Comparison of ENCODE assay signal across 15 cellular contexts in genomic region chr3:69240651-69241578, GRCh38.
DNase-seq lines count a peak whose midpoint lies in the region; ATAC-seq and TF ChIP-seq lines count a peak whose summit lies in the region.
"Had no signal": no experiment of that assay in that cellular context is flagged by ENCODE, and none has a peak within 500 bp of the region (broad histone marks: within the 10 kb centered on the region; RNA-seq: fewer than 3 reads in every experiment).

No MANE protein-coding gene starts in this region.

- no peak overlapping the region for H4K5ac ChIP-seq in mesendoderm (ENCODE audit: low read length)

- no peak overlapping the region for H3K27ac Mint-ChIP-seq in T-helper 2 cell treated with Interferon-gamma antibody and Interleukin-4, amounts not matched to agents 5 μg/mL and 100 μg/mL, for 36 hours
- H3K27ac Mint-ChIP-seq: activated naive CD8-positive, alpha-beta T cell treated with anti-CD3 and anti-CD28 coated beads for 36 hours; IgD-negative memory B cell had no signal

- H3K9me3 Mint-ChIP-seq in T-helper 2 cell treated with Interferon-gamma antibody and Interleukin-4, amounts not matched to agents 5 μg/mL and 100 μg/mL, for 36 hours = no peaks in the 10 kb centered on the region
- H3K9me3 Mint-ChIP-seq: activated naive CD8-positive, alpha-beta T cell treated with anti-CD3 and anti-CD28 coated beads for 36 hours had no signal

- no peaks in the 10 kb centered on the region for H3K27me3 Mint-ChIP-seq in T-helper 2 cell treated with Interferon-gamma antibody and Interleukin-4, amounts not matched to agents 5 μg/mL and 100 μg/mL, for 36 hours (ENCODE audit: low read depth)
- H3K27me3 Mint-ChIP-seq: activated naive CD8-positive, alpha-beta T cell treated with anti-CD3 and anti-CD28 coated beads for 36 hours; IgD-negative memory B cell had no signal

- H3K9ac ChIP-seq in mesendoderm (ENCODE audit: low read length) = no peak overlapping the region
- H3K9ac ChIP-seq: BLaER1 treated with 17β-estradiol and CSF1 and Interleukin-3, amounts not matched to agents 10 nM and 100 nM had no signal

- H2BK5ac ChIP-seq in mesendoderm (ENCODE audit: low read length) = peak overlapping the region; percentile 38

- no peak overlapping the region for H3K4me3 Mint-ChIP-seq in T-helper 2 cell treated with Interferon-gamma antibody and Interleukin-4, amounts not matched to agents 5 μg/mL and 100 μg/mL, for 36 hours
- H3K4me3 Mint-ChIP-seq: activated naive CD8-positive, alpha-beta T cell treated with anti-CD3 and anti-CD28 coated beads for 36 hours; IgD-negative memory B cell had no signal

- TF ChIP-seq CTCF in osteoblast (IDR thresholded peaks at IDR 0.05; ENCODE audit: extremely low read depth, low read depth, low read length) = no peak

- no peak overlapping the region for H3K23ac ChIP-seq in mesendoderm (ENCODE audit: low read length)

- no peaks in the 10 kb centered on the region for H3K36me3 Mint-ChIP-seq in T-helper 2 cell treated with Interferon-gamma antibody and Interleukin-4, amounts not matched to agents 5 μg/mL and 100 μg/mL, for 36 hours (ENCODE audit: low read depth)
- H3K36me3 Mint-ChIP-seq: activated naive CD8-positive, alpha-beta T cell treated with anti-CD3 and anti-CD28 coated beads for 36 hours; IgD-negative memory B cell had no signal

- H3K27me3 ChIP-seq in mesendoderm (ENCODE audit: insufficient read depth, low read length, poor library complexity) (no peaks in the 10 kb centered on the region), osteoblast (ENCODE audit: insufficient read depth, low read length) (peaks cover 29% of the 10 kb centered on the region)
- H3K27me3 ChIP-seq: BLaER1 treated with 17β-estradiol and CSF1 and Interleukin-3, amounts not matched to agents 10 nM and 100 nM had no signal

- no peak overlapping the region for H2AK5ac ChIP-seq in mesendoderm (ENCODE audit: low read length)

- H3K4me2 ChIP-seq in mesendoderm (ENCODE audit: low read length) = no peak overlapping the region
- H3K4me2 ChIP-seq in osteoblast (ENCODE audit: insufficient read depth, low read length) = no peak overlapping the region
- H3K4me2 ChIP-seq: BLaER1 treated with 17β-estradiol and CSF1 and Interleukin-3, amounts not matched to agents 10 nM and 100 nM had no signal

- DNase-seq in UCSD-AML1 (lab: John Stamatoyannopoulos, UW; ENCODE audit: unreplicated experiment) (peak; percentile 18), mesendoderm (peak; percentile 91), osteoblast (ENCODE audit: insufficient read length, low spot score, missing footprints) (no peak)
- no peak for DNase-seq in activated naive CD4-positive, alpha-beta T cell (lab: John Stamatoyannopoulos, UW)
- DNase-seq in T-helper 2 cell treated with Interferon-gamma antibody and Interleukin-4, amounts not matched to agents 5 μg/mL and 100 μg/mL, for 36 hours (ENCODE audit: low spot score) = no peak
- DNase-seq: activated CD4-positive, alpha-beta T cell treated with anti-CD3 and anti-CD28 coated beads for 48 hours; activated naive CD8-positive, alpha-beta T cell treated with anti-CD3 and anti-CD28 coated beads for 36 hours; left cardiac atrium; NCI-H446 had no signal

- WGBS in mesendoderm (ENCODE audit: extremely low coverage, insufficient coverage, low lambda C conversion rate) = no CpG with 5 or more reads among the region's 10 CpGs

- peak overlapping the region; percentile 39 for H3K56ac ChIP-seq in mesendoderm (ENCODE audit: low read length)

- H3K36me3 ChIP-seq in mesendoderm (ENCODE audit: control insufficient read depth, insufficient read depth, low read length) (no peaks in the 10 kb centered on the region), osteoblast (ENCODE audit: insufficient read depth, low read length) (no peaks in the 10 kb centered on the region)

- peak overlapping the region; percentile 87 for H3K18ac ChIP-seq in mesendoderm (ENCODE audit: low read length)

- no peaks in the 10 kb centered on the region for H3K79me2 ChIP-seq in mesendoderm (ENCODE audit: control insufficient read depth, insufficient read depth, low read length)
- no peaks in the 10 kb centered on the region for H3K79me2 ChIP-seq in osteoblast (ENCODE audit: insufficient read depth, low read length)

- H3K27ac ChIP-seq in mesendoderm (ENCODE audit: low read depth, low read length) (peak overlapping the region; percentile 87), osteoblast (ENCODE audit: low read depth, low read length) (no peak overlapping the region)
- H3K27ac ChIP-seq: BLaER1 treated with 17β-estradiol and CSF1 and Interleukin-3, amounts not matched to agents 10 nM and 100 nM had no signal

- peaks cover 15% of the 10 kb centered on the region for H3K4me1 Mint-ChIP-seq in T-helper 2 cell treated with Interferon-gamma antibody and Interleukin-4, amounts not matched to agents 5 μg/mL and 100 μg/mL, for 36 hours (ENCODE audit: low read depth)

- peaks cover 16% of the 10 kb centered on the region for H3K4me1 ChIP-seq in mesendoderm (ENCODE audit: control insufficient read depth, low read depth, low read length)
- H3K4me1 ChIP-seq in osteoblast (ENCODE audit: insufficient read depth, low read length) = peaks cover 10% of the 10 kb centered on the region
- H3K4me1 ChIP-seq: BLaER1 treated with 17β-estradiol and CSF1 and Interleukin-3, amounts not matched to agents 10 nM and 100 nM had no signal

- no peak overlapping the region for H2AFZ ChIP-seq in osteoblast (ENCODE audit: low read length)

- no peak overlapping the region for H4K8ac ChIP-seq in mesendoderm (ENCODE audit: low read depth, low read length)

- no peaks in the 10 kb centered on the region for H3K9me3 ChIP-seq in osteoblast (ENCODE audit: low read depth, low read length)
- H3K9me3 ChIP-seq: BLaER1 treated with 17β-estradiol and CSF1 and Interleukin-3, amounts not matched to agents 10 nM and 100 nM had no signal

- peak overlapping the region; percentile 64 for H2BK15ac ChIP-seq in mesendoderm (replicated peaks; ENCODE audit: low read depth)

- H4K20me1 ChIP-seq in osteoblast (ENCODE audit: insufficient read depth, low read length) = no peaks in the 10 kb centered on the region

- H3K4me3 ChIP-seq in mesendoderm (ENCODE audit: low read length) = no peak overlapping the region
- H3K4me3 ChIP-seq in osteoblast (ENCODE audit: insufficient read depth, low read length) = no peak overlapping the region
- H3K4me3 ChIP-seq: BLaER1 treated with 17β-estradiol and CSF1 and Interleukin-3, amounts not matched to agents 10 nM and 100 nM had no signal

- H3K4ac ChIP-seq in mesendoderm (ENCODE audit: low read depth, low read length) = peak overlapping the region; percentile 36

- ATAC-seq in GM18511 (IDR thresholded peaks at IDR 0.05; ENCODE audit: unreplicated experiment) = peak; percentile 78
- ATAC-seq in HG02759 (IDR thresholded peaks at IDR 0.05; ENCODE audit: unreplicated experiment) = peak; percentile 52
- no peak for ATAC-seq in HG03457 (IDR thresholded peaks at IDR 0.05; ENCODE audit: unreplicated experiment)
- ATAC-seq: left cardiac atrium, sciatic nerve had no signal

- peak overlapping the region; percentile 92 for H2BK120ac ChIP-seq in mesendoderm (ENCODE audit: low read depth, low read length)

- H3K79me1 ChIP-seq in mesendoderm (ENCODE audit: low read length) = no peaks in the 10 kb centered on the region

Comparison
In these comparisons a context has a peak if more than half of its experiments do, and no peak if none do; other contexts are left out.
1. DNase-seq: peak in UCSD-AML1 (single experiment) and mesendoderm (single experiment); none in osteoblast (single experiment), activated naive CD4-positive, alpha-beta T cell (0 of 4) and T-helper 2 cell treated with Interferon-gamma antibody and Interleukin-4, amounts not matched to agents 5 μg/mL and 100 μg/mL, for 36 hours (single experiment).